ENCODE assay signal across 13 cellular contexts in genomic region chr16:87628940-87629339, GRCh38. TPM values are rescaled to one million over a fixed set of nuclear protein-coding genes. Genes with fewer than 3 reads are reported as not detected.
DNase-seq lines count a peak whose midpoint lies in the region; ATAC-seq and TF ChIP-seq lines count a peak whose summit lies in the region.
"Had no signal": no experiment of that assay in that cellular context is flagged by ENCODE, and none has a peak within 500 bp of the region (broad histone marks: within the 10 kb centered on the region; RNA-seq: fewer than 3 reads in every experiment).

No MANE protein-coding gene starts in this region.

- TF ChIP-seq POLR2A in NB4 (IDR thresholded peaks at IDR 0.05; ENCODE audit: extremely low read depth, insufficient read length): no peak

- no peak overlapping the region for H3K27ac ChIP-seq in mammary epithelial cell (ENCODE audit: insufficient read depth, low read depth, low read length)
- H3K27ac ChIP-seq: coronary artery, neutrophil had no signal

- H2AFZ ChIP-seq in mammary epithelial cell (ENCODE audit: low read depth, low read length): no peak overlapping the region

- H3K36me3 ChIP-seq in mammary epithelial cell (ENCODE audit: insufficient read depth, low read length): no peaks in the 10 kb centered on the region
- H3K36me3 ChIP-seq: neutrophil had no signal

- CTCF ChIA-PET in mammary epithelial cell (lab: Charles Lee; ENCODE audit: low non-redundant PET): no interaction called here

- no TSS peak for BruUV-seq in mammary epithelial cell (replicated peaks; lab: Mats Ljungman, UMichigan)

- no peaks in the 10 kb centered on the region for H4K20me1 ChIP-seq in mammary epithelial cell (ENCODE audit: insufficient read depth, low read length)

- WGBS in mammary epithelial cell (ENCODE audit: low coverage, missing lambda C conversion rate): 35% methylated on average over 5 of the region's 7 CpGs

- intact Hi-C loops in mammary epithelial cell (cut with micrococcal nuclease): loop anchor here (5.0 kb wide), 1 partner anchor 1062 kb away; the partner anchor contains the start of gene FOXC2

- no peaks in the 10 kb centered on the region for H3K27me3 ChIP-seq in mammary epithelial cell (ENCODE audit: insufficient read depth, low read length)

- no peak overlapping the region for H3K4me2 ChIP-seq in mammary epithelial cell (ENCODE audit: insufficient read depth, low read depth, low read length)

- peaks cover 20% of the 10 kb centered on the region for H3K4me1 ChIP-seq in mammary epithelial cell (ENCODE audit: insufficient read depth, low read length)

- no peaks in the 10 kb centered on the region for H3K79me2 ChIP-seq in mammary epithelial cell (ENCODE audit: insufficient read depth, low read length)

- H3K9ac ChIP-seq in mammary epithelial cell (ENCODE audit: insufficient read depth, low read length): no peak overlapping the region

- H3K4me3 ChIP-seq in NB4 (ENCODE audit: low read depth, low read length): no peak overlapping the region
- H3K4me3 ChIP-seq in mammary epithelial cell (replicated peaks in 1 of 3; ENCODE audit: insufficient read depth in 1 of 3, low read depth in 2 of 3, low read length in 3 of 3): no peak overlapping the region
- H3K4me3 ChIP-seq: coronary artery had no signal

- no peak for TF ChIP-seq CTCF in NB4 (IDR thresholded peaks at IDR 0.05; ENCODE audit: low read depth, low read length)
- no peak for TF ChIP-seq CTCF in mammary epithelial cell (conservative IDR thresholded peaks at IDR 0.05 in 1 of 2, IDR thresholded peaks at IDR 0.05 in 1 of 2; ENCODE audit: extremely low read depth in 1 of 2, insufficient read depth in 1 of 2, low read depth in 1 of 2, low read length in 2 of 2)

- DNase-seq in NCI-H2107 treated with DMSO at 0.1 percent for 48 hours (lab: John Stamatoyannopoulos, UW; ENCODE audit: unreplicated experiment) (peak; percentile 6), NCI-H2107 (lab: John Stamatoyannopoulos, UW) (no peak), NB4 (ENCODE audit: low read depth) (peak; percentile 73), mammary epithelial cell (peak; percentile 50), pons (ENCODE audit: low spot score) (peak; percentile 4), NCI-H2029 treated with DMSO at 0.1 percent for 48 hours (lab: John Stamatoyannopoulos, UW) (no peak)
- DNase-seq: activated T-cell treated with anti-CD3 and anti-CD28 coated beads, Interleukin-2, amount 50 U/mL, for 48 hours; NCI-H526 treated with DMSO at 0.1 percent for 48 hours; stimulated activated CD4-positive, alpha-beta T cell treated with anti-CD3 and anti-CD28 coated beads, Interleukin-2, amount 100 ng/mL, for 48 hours had no signal

- in situ Hi-C loops in mammary epithelial cell (cut with MboI; ENCODE audit: low sequenced_read_pairs in 2 of 2): loop anchor here in 1 of 2 donors (25.0 kb wide), 1 partner anchor 217 kb away; no protein-coding TSS in a partner anchor

- peaks cover 2% of the 10 kb centered on the region for H3K9me3 ChIP-seq in mammary epithelial cell (replicated peaks; ENCODE audit: insufficient read depth, low read length)
- H3K9me3 ChIP-seq: neutrophil had no signal

- ATAC-seq in GM21786 (IDR thresholded peaks at IDR 0.05; ENCODE audit: unreplicated experiment): no peak
- ATAC-seq in HG02884 (IDR thresholded peaks at IDR 0.05; ENCODE audit: unreplicated experiment): no peak

- dilution Hi-C loops in mammary epithelial cell (cut with HindIII; ENCODE audit: low sequenced_read_pairs): no loop called here

RNA-seq across cellular contexts. Expression of gene JPH3, which starts 26.6 kb away (rescaled TPM):
- total RNA-seq in mammary epithelial cell: not detected
- not detected for polyA plus RNA-seq in mammary epithelial cell
- polyA minus RNA-seq in mammary epithelial cell: not detected

Comparison
In these comparisons a context has a peak if more than half of its experiments do, and no peak if none do; other contexts are left out.
1. DNase-seq: peak in NCI-H2107 treated with DMSO at 0.1 percent for 48 hours (single experiment), NB4 (single experiment), mammary epithelial cell (single experiment) and pons (single experiment); none in NCI-H2107 (single experiment) and NCI-H2029 treated with DMSO at 0.1 percent for 48 hours (single experiment).